ENCODE assay signal across 35 cellular contexts in genomic region chr9:93862877-93863545, GRCh38.
"Had no signal": no experiment of that assay in that cellular context is flagged by ENCODE, and none has a peak within 500 bp of the region (broad histone marks: within the 10 kb centered on the region; RNA-seq: fewer than 3 reads in every experiment).

No MANE protein-coding gene starts in this region.

- H3K27ac ChIP-seq: brain microvascular endothelial cell, coronary artery, dorsolateral prefrontal cortex, epithelial cell of prostate, WERI-Rb-1 had no signal

- H3K9me3 Mint-ChIP-seq: activated CD8-positive, alpha-beta T cell treated with anti-CD3 and anti-CD28 coated beads for 36 hours; activated T-cell treated with anti-CD3 and anti-CD28 coated beads, Interleukin-2, amount 50 U/mL, for 4 hours; activated T-helper 17 cell treated with anti-CD3 and anti-CD28 coated beads, Interleukin-2, amount 50 U/mL, for 72 hours; central memory CD8-positive, alpha-beta T cell; dendritic cell treated with granulocyte-macrophage colony-stimulating factor and Interleukin-4, amounts not matched to agents 40 ng/mL and 50 ng/mL, for 4 days; effector memory CD8-positive, alpha-beta T cell; T-helper 2 cell treated with Interferon-gamma antibody and Interleukin-4, amounts not matched to agents 5 μg/mL and 100 μg/mL, for 36 hours had no signal

- DNase-seq: activated CD4-positive, alpha-beta T cell treated with anti-CD3 and anti-CD28 coated beads for 36 hours; activated CD4-positive, alpha-beta T cell treated with anti-CD3 and anti-CD28 coated beads, Interleukin-2, amount 50 U/mL, for 1 hour; activated CD4-positive, alpha-beta T cell treated with anti-CD3 and anti-CD28 coated beads, Interleukin-2, amount 50 U/mL, for 48 hours; activated CD4-positive, CD25-positive, alpha-beta regulatory T cell; activated CD4-positive, CD25-positive, alpha-beta regulatory T cell treated with anti-CD3 and anti-CD28 coated beads, Interleukin-2, amount 50 U/mL, for 72 hours; activated CD8-positive, alpha-beta memory T cell treated with anti-CD3 and anti-CD28 coated beads for 24 hours; activated CD8-positive, alpha-beta T cell treated with anti-CD3 and anti-CD28 coated beads for 36 hours; activated effector memory CD4-positive, alpha-beta T cell treated with Interleukin-2 at 50 U/mL for 16 hours; activated gamma-delta T cell treated with Interleukin-2 at 50 U/mL for 16 hours; activated naive CD4-positive, alpha-beta T cell treated with anti-CD3 and anti-CD28 coated beads, Interleukin-2, amount 50 U/mL, for 16 hours; activated naive CD4-positive, alpha-beta T cell treated with Interleukin-2 at 50 U/mL for 16 hours; activated T-cell treated with anti-CD3 and anti-CD28 coated beads, Interleukin-2, amount 50 U/mL, for 4 hours; amniotic stem cell; anterior cingulate cortex; brain microvascular endothelial cell; dorsolateral prefrontal cortex; effector CD4-positive, alpha-beta T cell; effector memory CD8-positive, alpha-beta T cell; head of caudate nucleus; T-helper 1 cell; T-helper 17 cell; T1000; WERI-Rb-1 had no signal

- H3K4me1 Mint-ChIP-seq: activated CD4-positive, alpha-beta T cell treated with anti-CD3 and anti-CD28 coated beads for 36 hours; activated T-helper 17 cell treated with anti-CD3 and anti-CD28 coated beads, Interleukin-2, amount 50 U/mL, for 72 hours; central memory CD8-positive, alpha-beta T cell had no signal

- H3K36me3 Mint-ChIP-seq: activated naive CD8-positive, alpha-beta T cell had no signal

- H3K4me3 ChIP-seq: coronary artery, dorsolateral prefrontal cortex had no signal

- H3K27ac Mint-ChIP-seq: activated CD4-positive, alpha-beta T cell treated with anti-CD3 and anti-CD28 coated beads for 36 hours; activated CD8-positive, alpha-beta T cell treated with anti-CD3 and anti-CD28 coated beads for 36 hours; activated naive CD8-positive, alpha-beta T cell; activated T-helper 17 cell treated with anti-CD3 and anti-CD28 coated beads, Interleukin-2, amount 50 U/mL, for 72 hours; dendritic cell treated with granulocyte-macrophage colony-stimulating factor and Interleukin-4, amounts not matched to agents 40 ng/mL and 50 ng/mL, for 4 days; effector memory CD8-positive, alpha-beta T cell; T-helper 17 cell; T-helper 2 cell treated with Interferon-gamma antibody and Interleukin-4, amounts not matched to agents 5 μg/mL and 100 μg/mL, for 36 hours had no signal

- H3K4me3 Mint-ChIP-seq: activated CD4-positive, alpha-beta T cell treated with anti-CD3 and anti-CD28 coated beads for 36 hours; activated CD8-positive, alpha-beta T cell treated with anti-CD3 and anti-CD28 coated beads for 36 hours; activated naive CD8-positive, alpha-beta T cell; activated T-cell treated with anti-CD3 and anti-CD28 coated beads, Interleukin-2, amount 50 U/mL, for 4 hours; activated T-helper 17 cell treated with anti-CD3 and anti-CD28 coated beads, Interleukin-2, amount 50 U/mL, for 72 hours; central memory CD8-positive, alpha-beta T cell; dendritic cell treated with granulocyte-macrophage colony-stimulating factor and Interleukin-4, amounts not matched to agents 40 ng/mL and 50 ng/mL, for 4 days; effector memory CD8-positive, alpha-beta T cell; T-helper 17 cell; T-helper 2 cell treated with Interferon-gamma antibody and Interleukin-4, amounts not matched to agents 5 μg/mL and 100 μg/mL, for 36 hours had no signal

- H3K36me3 ChIP-seq: brain microvascular endothelial cell, WERI-Rb-1 had no signal

- ATAC-seq: activated CD4-positive, alpha-beta T cell treated with anti-CD3 and anti-CD28 coated beads for 36 hours; activated CD8-positive, alpha-beta T cell treated with anti-CD3 and anti-CD28 coated beads for 36 hours; activated T-cell treated with anti-CD3 and anti-CD28 coated beads, Interleukin-2, amount 50 U/mL, for 4 hours; activated T-helper 17 cell treated with anti-CD3 and anti-CD28 coated beads, Interleukin-2, amount 50 U/mL, for 72 hours; effector memory CD8-positive, alpha-beta T cell; T-helper 17 cell had no signal

- FAIRE-seq: astrocyte, bronchial epithelial cell, endometrium, endothelial cell of umbilical vein, frontal cortex had no signal
